In the genomic region with DNA sequence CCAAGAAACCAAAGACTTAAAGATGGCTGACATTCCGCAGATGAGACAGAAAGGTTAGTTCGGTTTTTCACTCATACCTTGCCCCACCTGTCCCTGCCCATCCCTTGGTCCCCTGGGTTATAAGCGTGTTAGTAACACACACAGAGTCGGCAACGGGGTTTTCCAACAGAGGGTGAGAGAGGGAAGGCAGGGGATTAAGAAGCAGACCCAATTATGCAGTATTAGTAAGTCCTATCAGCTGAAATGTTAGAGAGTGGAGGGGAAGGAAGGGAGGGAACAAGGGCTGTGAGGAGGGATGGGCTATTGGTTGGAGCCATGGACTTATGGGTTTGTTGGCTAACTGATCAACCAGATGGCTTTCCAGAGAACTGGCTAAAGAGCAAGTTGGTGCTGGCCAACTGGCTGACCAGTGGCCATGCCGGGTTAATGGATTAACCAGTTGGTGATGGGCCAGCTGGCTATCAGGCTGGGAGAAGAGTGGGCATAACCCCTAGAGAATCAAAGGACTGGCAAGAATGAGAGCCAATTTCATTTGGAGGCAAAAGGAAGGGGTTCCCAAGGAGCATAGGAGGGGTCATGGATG, we compare ENCODE assay signal across 18 cellular contexts. TPM values are rescaled to one million over a fixed set of nuclear protein-coding genes. Genes with fewer than 3 reads are reported as not detected.
A peak's percentile ranks its signal among the peaks of the same experiment; 100 is the strongest.
DNase-seq lines count a peak whose midpoint lies in the region; ATAC-seq, FAIRE-seq and TF ChIP-seq lines count a peak whose summit lies in the region.
"Had no signal": no experiment of that assay in that cellular context is flagged by ENCODE, and none has a peak within 500 bp of the region (broad histone marks: within the 10 kb centered on the region; RNA-seq: fewer than 3 reads in every experiment).

No MANE protein-coding gene starts in this region.

- 90% methylated on average over 6 of the region's 6 CpGs; no CpG with 5 or more reads in 1 of the 2 experiments for WGBS in H1 (ENCODE audit: extremely low coverage in 1 of 2, insufficient coverage in 1 of 2, insufficient read length in 1 of 2, insufficient replicate concordance in 2 of 2, low coverage in 1 of 2, low lambda C conversion rate in 2 of 2, missing lambda C conversion rate in 1 of 2), 2 experiments

- no peak overlapping the region for H4K8ac ChIP-seq in H1 (ENCODE audit: extremely low read depth, insufficient read depth, low read length)

- H3K4me1 ChIP-seq in OCI-LY3 (ENCODE audit: low read length) (peaks cover 64% of the 10 kb centered on the region), H1 (replicated peaks in 1 of 4; ENCODE audit: control insufficient read depth in 3 of 4, insufficient read depth in 4 of 4, low read length in 3 of 4) (no peaks in the 10 kb centered on the region; a peak in 1 of 7 replicates)

- no peaks in the 10 kb centered on the region for H3K9me3 ChIP-seq in OCI-LY3 (ENCODE audit: insufficient read depth, low read length)
- H3K9me3 ChIP-seq in H1 (ENCODE audit: insufficient read depth in 2 of 2, low read depth in 1 of 2, low read length in 1 of 2), result no peaks in the 10 kb centered on the region

- H3K79me2 ChIP-seq in OCI-LY3 (ENCODE audit: low read length) (no peaks in the 10 kb centered on the region), H1 (ENCODE audit: control insufficient read depth in 1 of 2, insufficient read depth in 2 of 2, low read length in 2 of 2) (no peaks in the 10 kb centered on the region)

- H3K9ac ChIP-seq in OCI-LY3 (ENCODE audit: low read length) (no peak overlapping the region), H1 (replicated peaks in 1 of 4; ENCODE audit: extremely low read depth in 1 of 4, low read depth in 3 of 4, low read length in 3 of 4) (no peak overlapping the region)

- no peak overlapping the region; the same call in 1 of the 2 replicates for H2BK15ac ChIP-seq in H1 (ENCODE audit: low read length)

- H3K27me3 Mint-ChIP-seq in stimulated activated memory B cell treated with anti-CD40 and anti-IgM and Interleukin-4, amounts not matched to agents 10 μg/mL and 1 μg/mL and 100 μg/mL, for 72 hours, result peaks cover 47% of the 10 kb centered on the region

- CTCF ChIA-PET in H1 (lab: Charles Lee; ENCODE audit: partially characterized antibody), result interaction anchor here (1.2 to 3.5 kb wide), 4 partner anchors 11 to 67 kb away, joined by 3 to 21 read pairs (median 11); a partner anchor contains a TSS

- H2BK12ac ChIP-seq in H1 (ENCODE audit: low read depth, low read length), result no peak overlapping the region

- no peak for TF ChIP-seq EP300 in H1 (IDR thresholded peaks at IDR 0.05; ENCODE audit: borderline replicate concordance in 1 of 2, low read depth in 2 of 2, low read length in 2 of 2)

- TF ChIP-seq RAD21 in H1 (IDR thresholded peaks at IDR 0.05 in 1 of 2, conservative IDR thresholded peaks at IDR 0.05 in 1 of 2; ENCODE audit: low read depth in 2 of 2, low read length in 2 of 2), result no peak

- TF ChIP-seq CTCF in OCI-LY3 (IDR thresholded peaks at IDR 0.05; ENCODE audit: low read depth, low read length) (no peak), H1 (IDR thresholded peaks at IDR 0.05; ENCODE audit: control extremely low read depth in 1 of 3, insufficient read depth in 1 of 3, low read depth in 1 of 3, low read length in 3 of 3) (no peak)

- ATAC-seq in stimulated activated memory B cell treated with anti-CD40 and anti-IgM and Interleukin-4, amounts not matched to agents 10 μg/mL and 1 μg/mL and 100 μg/mL, for 72 hours, result peak; percentile 47
- ATAC-seq: Right ventricle myocardium inferior had no signal

- H3K27ac ChIP-seq in OCI-LY3 (ENCODE audit: low read length) (no peak overlapping the region), H1 (ENCODE audit: low read depth, low read length) (no peak overlapping the region)

- no peak for DNase-seq in GM18507 (ENCODE audit: extremely low spot score, insufficient read length, low read depth)
- no peak for DNase-seq in H1 (ENCODE audit: low read depth in 1 of 2, low spot score in 2 of 2)
- no peak for DNase-seq in germinal center (ENCODE audit: low spot score)
- no peak for DNase-seq in iPS-NIHi7 (ENCODE audit: extremely low spot score)
- DNase-seq in medulla oblongata (ENCODE audit: extremely low spot score), result no peak
- DNase-seq: CD4-positive, alpha-beta T cell; COR-L47; DND-41; NCI-H1417; NCI-H187; NCI-H446; NCI-H748 treated with DMSO at 0.1 percent for 48 hours had no signal

- no peaks in the 10 kb centered on the region; the same call in 1 of the 2 replicates for H3K79me1 ChIP-seq in H1 (ENCODE audit: low read depth, low read length)

- peaks cover 17% of the 10 kb centered on the region for H3K27me3 ChIP-seq in OCI-LY3 (ENCODE audit: low read depth, low read length)
- H3K27me3 ChIP-seq in H1 (replicated peaks in 1 of 4; ENCODE audit: control insufficient read depth in 3 of 4, extremely low read depth in 1 of 4, insufficient read depth in 3 of 4, low read length in 3 of 4), result peaks cover 0 to 3% (median 0%) of the 10 kb centered on the region in 4 experiments; a peak in 3 of 7 replicates

- H4K20me1 ChIP-seq in OCI-LY3 (ENCODE audit: insufficient read depth, low read length), result no peaks in the 10 kb centered on the region
- peaks cover 0 to 3% of the 10 kb centered on the region in 2 experiments for H4K20me1 ChIP-seq in H1 (replicated peaks in 1 of 2; ENCODE audit: control insufficient read depth in 1 of 2, insufficient read depth in 2 of 2, low read length in 2 of 2)

- peak overlapping the region; percentile 84 for H3K4me2 ChIP-seq in OCI-LY3 (ENCODE audit: low read length)
- no peak overlapping the region for H3K4me2 ChIP-seq in H1 (ENCODE audit: insufficient read depth in 1 of 2, low read depth in 2 of 2, low read length in 2 of 2)

- no peaks in the 10 kb centered on the region for H3K36me3 Mint-ChIP-seq in stimulated activated memory B cell treated with anti-CD40 and anti-IgM and Interleukin-4, amounts not matched to agents 10 μg/mL and 1 μg/mL and 100 μg/mL, for 72 hours
- H3K36me3 Mint-ChIP-seq: IgD-negative memory B cell had no signal

- H3K27ac Mint-ChIP-seq in stimulated activated memory B cell treated with anti-CD40 and anti-IgM and Interleukin-4, amounts not matched to agents 10 μg/mL and 1 μg/mL and 100 μg/mL, for 72 hours, result no peak overlapping the region
- H3K27ac Mint-ChIP-seq: CD4-positive, alpha-beta T cell; IgD-negative memory B cell had no signal

- no peaks in the 10 kb centered on the region for H3K36me3 ChIP-seq in OCI-LY3 (replicated peaks; ENCODE audit: low read depth, low read length)
- H3K36me3 ChIP-seq in H1 (ENCODE audit: control insufficient read depth in 2 of 4, insufficient read depth in 4 of 4, low read length in 3 of 4), result no peaks in the 10 kb centered on the region

- no peak overlapping the region for H2AK5ac ChIP-seq in H1 (ENCODE audit: low read depth, low read length)

- no peak overlapping the region for H2BK5ac ChIP-seq in H1 (ENCODE audit: low read depth, low read length)

- no peak overlapping the region for H2BK20ac ChIP-seq in H1 (ENCODE audit: low read length)

- no peak overlapping the region for H4K5ac ChIP-seq in H1 (ENCODE audit: insufficient read length, low read depth, low read length)

- H3K23ac ChIP-seq in H1 (ENCODE audit: insufficient read length), result no peak overlapping the region

- peaks cover 42% of the 10 kb centered on the region for H3K4me1 Mint-ChIP-seq in stimulated activated memory B cell treated with anti-CD40 and anti-IgM and Interleukin-4, amounts not matched to agents 10 μg/mL and 1 μg/mL and 100 μg/mL, for 72 hours

- H2BK120ac ChIP-seq in H1 (replicated peaks; ENCODE audit: low read depth, low read length), result no peak overlapping the region

- H2AFZ ChIP-seq in OCI-LY3 (ENCODE audit: low read depth, low read length) (no peak overlapping the region), H1 (ENCODE audit: low read length) (no peak overlapping the region)

- H3K4ac ChIP-seq in H1 (replicated peaks; ENCODE audit: insufficient read length, low read depth, low read length), result no peak overlapping the region

- no peak overlapping the region for H3K56ac ChIP-seq in H1 (replicated peaks; ENCODE audit: insufficient read length, low read depth, low read length)

- no peak for TF ChIP-seq POLR2A in H1 (IDR thresholded peaks at IDR 0.05; ENCODE audit: control extremely low read depth in 1 of 2, low read depth in 2 of 2, low read length in 2 of 2)

- no peak overlapping the region for H3K14ac ChIP-seq in H1 (ENCODE audit: insufficient read length)

- no peak overlapping the region for H4K91ac ChIP-seq in H1 (replicated peaks; ENCODE audit: insufficient read length, low read length)

- H3K4me3 Mint-ChIP-seq in stimulated activated memory B cell treated with anti-CD40 and anti-IgM and Interleukin-4, amounts not matched to agents 10 μg/mL and 1 μg/mL and 100 μg/mL, for 72 hours, result no peak overlapping the region
- H3K4me3 Mint-ChIP-seq: CD4-positive, alpha-beta T cell; IgD-negative memory B cell had no signal

- H3K23me2 ChIP-seq in H1 (ENCODE audit: low read depth, low read length), result peaks cover 2% of the 10 kb centered on the region; the same call in 1 of the 2 replicates

- H3K4me3 ChIP-seq in OCI-LY3 (ENCODE audit: low read length) (no peak overlapping the region), H1 (ENCODE audit: extremely low read depth in 1 of 4, insufficient read depth in 2 of 4, low read depth in 3 of 4, low read length in 4 of 4) (no peak overlapping the region)

- POLR2A ChIA-PET in H1 (lab: Charles Lee; ENCODE audit: partially characterized antibody), result no interaction called here

- H3K9me3 Mint-ChIP-seq in stimulated activated memory B cell treated with anti-CD40 and anti-IgM and Interleukin-4, amounts not matched to agents 10 μg/mL and 1 μg/mL and 100 μg/mL, for 72 hours, result no peaks in the 10 kb centered on the region
- H3K9me3 Mint-ChIP-seq: CD4-positive, alpha-beta T cell; IgD-negative memory B cell had no signal

- FAIRE-seq in GM18507 (lab: Jason Lieb, UNC), result peak; percentile 9
- peak; percentile 32 for FAIRE-seq in H1 (lab: Jason Lieb, UNC)
- FAIRE-seq: GM12892 had no signal

- H3K18ac ChIP-seq in H1 (ENCODE audit: extremely low read depth, low read length), result no peak overlapping the region; the same call in 1 of the 2 replicates

TF ChIP-seq in H1, 55 proteins besides CTCF, POLR2A, EP300 and RAD21 (continues in another document):
- TF ChIP-seq, protein P1, sequence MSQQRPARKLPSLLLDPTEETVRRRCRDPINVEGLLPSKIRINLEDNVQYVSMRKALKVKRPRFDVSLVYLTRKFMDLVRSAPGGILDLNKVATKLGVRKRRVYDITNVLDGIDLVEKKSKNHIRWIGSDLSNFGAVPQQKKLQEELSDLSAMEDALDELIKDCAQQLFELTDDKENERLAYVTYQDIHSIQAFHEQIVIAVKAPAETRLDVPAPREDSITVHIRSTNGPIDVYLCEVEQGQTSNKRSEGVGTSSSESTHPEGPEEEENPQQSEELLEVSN (IDR thresholded peaks at IDR 0.05), result no peak

RNA-seq across cellular contexts. Expression of a gene that starts 45.5 kb away (rescaled TPM):
- total RNA-seq in H1 (2021; fragmentation: NEBNext Ultra II Directional; extraction: Animal tissue kit (Norgen Biotek cat#: 25700)), result 11.4 and 11.5 TPM in 2 replicates
- 1.3 and 5.7 TPM in 2 replicates for polyA plus RNA-seq in H1 (2011; rRNA removed)
- polyA plus RNA-seq in H1 (2011; cell fraction: cytosol; rRNA removed), result 2.4 TPM
- polyA plus RNA-seq in H1 (2011; cell fraction: nucleus; rRNA removed), result 7.0 TPM
- 6.8 to 12.4 TPM (median 9.6 TPM) in 4 replicates for polyA plus RNA-seq in H1 (2012, experiment 1 of 2)
- 4.9 TPM for polyA plus RNA-seq in H1 (2012, experiment 2 of 2)
- 11.2 TPM for polyA plus RNA-seq in H1 (2013, experiment 1 of 2)
- polyA plus RNA-seq in H1 (2013, experiment 2 of 2), result 12.9 TPM
- polyA minus RNA-seq in H1 (2011; rRNA and poly(A)+ RNA removed), result 10.7 and 12.0 TPM in 2 replicates
- polyA minus RNA-seq in H1 (2011; cell fraction: cytosol; rRNA and poly(A)+ RNA removed), result 8.7 TPM
- polyA minus RNA-seq in H1 (2011; cell fraction: nucleus; rRNA and poly(A)+ RNA removed), result 10.3 TPM
- total RNA-seq: M059J had no signal
- polyA plus RNA-seq: IgD-negative memory B cell had no signal
